Comparison of ENCODE assay signal across 28 cellular contexts in the genomic region with DNA sequence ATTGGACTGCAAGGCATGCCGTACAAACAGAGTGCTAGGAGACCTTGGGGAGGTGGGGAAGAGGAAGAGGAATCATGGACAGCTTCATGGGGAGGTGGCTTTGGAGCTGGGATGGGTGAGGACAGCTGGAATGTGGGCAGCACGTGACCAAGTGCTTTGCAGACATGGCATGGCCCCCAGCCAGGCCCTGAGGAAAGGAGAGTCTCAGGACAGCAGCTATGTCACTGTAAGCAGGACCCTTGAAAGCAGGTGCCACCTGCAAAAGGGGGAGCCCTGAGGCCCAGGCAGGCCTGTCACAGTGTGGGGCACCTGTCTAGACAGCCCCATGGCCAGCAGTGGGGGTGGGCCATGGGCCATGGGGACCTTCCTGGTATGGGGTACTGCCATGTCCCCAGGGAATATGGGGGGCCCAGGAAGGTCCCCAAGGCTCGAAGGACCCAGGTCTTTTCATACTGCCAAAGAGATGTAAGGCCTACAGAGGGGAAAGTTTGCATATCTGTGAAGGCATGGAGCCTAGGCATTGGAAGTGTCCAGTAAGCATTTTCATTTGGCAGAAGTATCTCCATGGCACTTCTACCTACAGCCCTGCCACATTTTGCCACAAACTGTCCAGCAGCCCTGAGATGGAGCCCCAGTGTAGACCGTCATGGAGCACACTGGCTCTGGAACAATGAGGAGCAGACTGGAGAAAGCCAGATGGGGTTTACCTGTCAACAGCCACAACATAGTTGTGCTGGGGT. TPM values are rescaled to one million over a fixed set of nuclear protein-coding genes. Genes with fewer than 3 reads are reported as not detected.
"Had no signal": no experiment of that assay in that cellular context is flagged by ENCODE, and none has a peak within 500 bp of the region (broad histone marks: within the 10 kb centered on the region; RNA-seq: fewer than 3 reads in every experiment).

No MANE protein-coding gene starts in this region.

- H3K4me2 ChIP-seq: KMS-11 had no signal

- H3K4me3 ChIP-seq: ascending aorta, body of pancreas, MG63, Peyer's patch had no signal

- ATAC-seq: activated CD8-positive, alpha-beta memory T cell treated with anti-CD3 and anti-CD28 coated beads, Interleukin-2, amount 10 ng/mL, durations not matched to agents 7 days and 5 days; activated naive CD8-positive, alpha-beta T cell treated with anti-CD3 and anti-CD28 coated beads, Interleukin-2, amount 50 U/mL, for 24 hours; body of pancreas; WTC11 had no signal

- H3K4me1 ChIP-seq: ascending aorta, Peyer's patch had no signal

- DNase-seq: activated CD4-positive, alpha-beta T cell treated with anti-CD3 and anti-CD28 coated beads, Interleukin-2, amount 10 ng/mL, durations not matched to agents 24 days and 14 days; activated CD4-positive, alpha-beta T cell treated with anti-CD3 and anti-CD28 coated beads, Interleukin-2, amount 50 U/mL, for 48 hours; activated CD4-positive, CD25-positive, alpha-beta regulatory T cell treated with anti-CD3 and anti-CD28 coated beads, Interleukin-2, amount 50 U/mL, for 72 hours; activated CD8-positive, alpha-beta memory T cell treated with anti-CD3 and anti-CD28 coated beads, Interleukin-2, amount 10 ng/mL, durations not matched to agents 7 days and 5 days; activated effector memory CD4-positive, alpha-beta T cell treated with Interleukin-2 at 50 U/mL for 16 hours; activated naive CD4-positive, alpha-beta T cell; activated naive CD8-positive, alpha-beta T cell treated with anti-CD3 and anti-CD28 coated beads, Interleukin-2, amount 50 U/mL, for 24 hours; activated T-cell treated with anti-CD3 and anti-CD28 coated beads, Interleukin-2, amount 50 U/mL, for 24 hours; amniotic stem cell; body of pancreas; IMR-90; MG63; MV-4-11; NCI-H1092 treated with DMSO at 0.1 percent for 48 hours; NCI-H1417 treated with DMSO at 0.1 percent for 48 hours; NCI-H1694 treated with DMSO at 0.1 percent for 48 hours; NCI-H2029 treated with DMSO at 0.1 percent for 48 hours; NCI-H524; Peyer's patch; SHP77 treated with DMSO at 0.1 percent for 48 hours had no signal

- H3K4me3 Mint-ChIP-seq: activated CD4-positive, alpha-beta T cell treated with anti-CD3 and anti-CD28 coated beads, Interleukin-2, amount 10 ng/mL, durations not matched to agents 24 days and 14 days; activated CD8-positive, alpha-beta memory T cell treated with anti-CD3 and anti-CD28 coated beads, Interleukin-2, amount 10 ng/mL, durations not matched to agents 7 days and 5 days; activated naive CD4-positive, alpha-beta T cell treated with anti-CD3 and anti-CD28 coated beads, Interleukin-2, amount 50 U/mL, for 24 hours; activated naive CD8-positive, alpha-beta T cell treated with anti-CD3 and anti-CD28 coated beads, Interleukin-2, amount 50 U/mL, for 24 hours; activated T-cell treated with anti-CD3 and anti-CD28 coated beads, Interleukin-2, amount 50 U/mL, for 24 hours; activated T-helper 1 cell treated with anti-CD3 and anti-CD28 coated beads, Interleukin-12 subunit alpha, Interleukin-12 subunit beta, Interleukin-2, Interleukin-4 antibody, amounts not matched to agents 30 ng/mL and 10 ng/mL and 1 ng/mL, durations not matched to agents 14 hours and 24 hours and 36 hours; T-helper 1 cell treated with Interleukin-12 subunit alpha and Interleukin-12 subunit beta and Interleukin-4 antibody, amounts not matched to agents 30 μg/mL and 1 μg/mL, for 36 hours; WTC11 had no signal

- H3K9ac ChIP-seq: KMS-11 had no signal

- H3K9me3 Mint-ChIP-seq: activated CD4-positive, alpha-beta T cell treated with anti-CD3 and anti-CD28 coated beads, Interleukin-2, amount 10 ng/mL, durations not matched to agents 24 days and 14 days; activated naive CD4-positive, alpha-beta T cell treated with anti-CD3 and anti-CD28 coated beads, Interleukin-2, amount 50 U/mL, for 24 hours; activated naive CD8-positive, alpha-beta T cell treated with anti-CD3 and anti-CD28 coated beads, Interleukin-2, amount 50 U/mL, for 24 hours; activated T-cell treated with anti-CD3 and anti-CD28 coated beads, Interleukin-2, amount 50 U/mL, for 24 hours; activated T-helper 1 cell treated with anti-CD3 and anti-CD28 coated beads, Interleukin-12 subunit alpha, Interleukin-12 subunit beta, Interleukin-2, Interleukin-4 antibody, amounts not matched to agents 30 ng/mL and 10 ng/mL and 1 ng/mL, durations not matched to agents 14 hours and 24 hours and 36 hours; T-helper 1 cell treated with Interleukin-12 subunit alpha and Interleukin-12 subunit beta and Interleukin-4 antibody, amounts not matched to agents 30 μg/mL and 1 μg/mL, for 36 hours; WTC11 had no signal

- H3K36me3 ChIP-seq: ascending aorta, Peyer's patch had no signal

- H3K9me3 ChIP-seq: ascending aorta, body of pancreas, MG63, Peyer's patch had no signal

- H3K27me3 ChIP-seq: ascending aorta, body of pancreas, MG63 had no signal

- H3K27ac Mint-ChIP-seq: activated CD4-positive, alpha-beta T cell treated with anti-CD3 and anti-CD28 coated beads, Interleukin-2, amount 10 ng/mL, durations not matched to agents 24 days and 14 days; activated CD8-positive, alpha-beta memory T cell treated with anti-CD3 and anti-CD28 coated beads, Interleukin-2, amount 10 ng/mL, durations not matched to agents 7 days and 5 days; activated naive CD4-positive, alpha-beta T cell treated with anti-CD3 and anti-CD28 coated beads, Interleukin-2, amount 50 U/mL, for 24 hours; activated naive CD8-positive, alpha-beta T cell treated with anti-CD3 and anti-CD28 coated beads, Interleukin-2, amount 50 U/mL, for 24 hours; activated T-cell treated with anti-CD3 and anti-CD28 coated beads, Interleukin-2, amount 50 U/mL, for 24 hours; activated T-helper 1 cell treated with anti-CD3 and anti-CD28 coated beads, Interleukin-12 subunit alpha, Interleukin-12 subunit beta, Interleukin-2, Interleukin-4 antibody, amounts not matched to agents 30 ng/mL and 10 ng/mL and 1 ng/mL, durations not matched to agents 14 hours and 24 hours and 36 hours; T-helper 1 cell treated with Interleukin-12 subunit alpha and Interleukin-12 subunit beta and Interleukin-4 antibody, amounts not matched to agents 30 μg/mL and 1 μg/mL, for 36 hours; WTC11 had no signal

- H3K36me3 Mint-ChIP-seq: WTC11 had no signal

- H3K27ac ChIP-seq: ascending aorta, body of pancreas, KMS-11, Peyer's patch, RWPE1 had no signal

RNA-seq across cellular contexts. Expression of a gene that starts 9.9 kb away (rescaled TPM):
- total RNA-seq: bronchial epithelial cell had no signal
